Comparison of ENCODE assay signal across 7 cellular contexts in the genomic region with DNA sequence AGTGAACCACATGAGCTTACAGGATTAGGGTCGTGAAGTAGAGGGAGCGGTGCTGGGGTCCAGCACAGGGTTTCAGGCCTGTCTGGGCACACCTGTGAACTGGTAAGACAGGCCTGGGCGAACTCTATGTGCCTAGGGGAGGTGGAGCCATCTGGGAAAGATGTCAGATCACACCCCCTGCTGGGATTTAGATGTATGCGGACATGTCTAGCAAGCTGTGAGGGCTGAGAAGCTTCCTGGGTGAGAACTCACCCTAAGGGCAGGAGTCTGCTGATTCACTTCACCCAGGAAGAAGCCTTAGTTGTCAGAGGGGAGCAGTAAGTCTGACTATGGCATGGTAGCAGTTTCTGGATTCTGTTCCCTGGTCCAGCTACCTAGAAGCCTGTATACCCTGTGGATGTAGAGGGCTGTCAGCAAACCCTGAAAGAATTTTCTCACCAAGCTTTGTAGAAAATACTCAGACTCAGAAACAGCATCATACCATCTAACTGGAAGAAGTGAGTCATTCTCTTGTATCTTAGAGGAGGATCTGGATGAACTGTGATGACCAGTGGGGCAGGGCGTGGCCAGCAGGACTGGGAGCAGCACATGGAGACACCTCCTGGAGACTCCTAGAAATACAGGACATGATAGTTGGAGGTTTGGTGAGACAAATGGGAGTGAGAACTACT. TPM values are rescaled to one million over a fixed set of nuclear protein-coding genes. Genes with fewer than 3 reads are reported as not detected.
DNase-seq lines count a peak whose midpoint lies in the region; ATAC-seq and TF ChIP-seq lines count a peak whose summit lies in the region.

No MANE protein-coding gene starts in this region.

- ATAC-seq in HG02571 (IDR thresholded peaks at IDR 0.05; ENCODE audit: unreplicated experiment): no peak

- H2AFZ ChIP-seq in neural progenitor cell (replicated peaks): no peak overlapping the region

- peak overlapping the region; percentile 92 to 96 for H3K27ac ChIP-seq in esophagus (ENCODE audit: low read depth in 2 of 2, low read length in 1 of 2)
- no peak overlapping the region for H3K27ac ChIP-seq in neural progenitor cell

- H3K27me3 Mint-ChIP-seq in neural progenitor cell (ENCODE audit: insufficient read depth, low read depth): no peaks in the 10 kb centered on the region
- peaks cover 0 to 2% (median 2%) of the 10 kb centered on the region in 3 donors for H3K27me3 Mint-ChIP-seq in immature natural killer cell (ENCODE audit: low read depth in 3 of 3)

- H3K36me3 Mint-ChIP-seq in neural progenitor cell: no peaks in the 10 kb centered on the region
- no peaks in the 10 kb centered on the region for H3K36me3 Mint-ChIP-seq in immature natural killer cell

- H3K9me3 Mint-ChIP-seq in neural progenitor cell: peaks cover 4% of the 10 kb centered on the region
- no peaks in the 10 kb centered on the region for H3K9me3 Mint-ChIP-seq in immature natural killer cell

- TF ChIP-seq CTCF in LNCAP (IDR thresholded peaks at IDR 0.05) (peak; percentile 48), neural progenitor cell (IDR thresholded peaks at IDR 0.05) (peak; percentile 24)

- DNase-seq in GM03348 (ENCODE audit: low spot score): peak; percentile 93
- peak; percentile 95 for DNase-seq in SK-MEL-5 (ENCODE audit: low read depth, low spot score)
- peak; percentile 23 for DNase-seq in neural progenitor cell (ENCODE audit: low spot score)
- no peak for DNase-seq in immature natural killer cell

- in situ Hi-C loops in SK-MEL-5 (cut with HindIII; ENCODE audit: low pct_unique_long_range_greater_than_20kb, low sequenced_read_pairs): no loop called here

- H3K27ac Mint-ChIP-seq in neural progenitor cell (peak overlapping the region; percentile 21), immature natural killer cell (no peak overlapping the region)

- H3K27me3 ChIP-seq in esophagus (ENCODE audit: control insufficient read depth in 1 of 2, insufficient read depth in 2 of 2, low read length in 2 of 2): no peaks in the 10 kb centered on the region
- H3K27me3 ChIP-seq in neural progenitor cell: no peaks in the 10 kb centered on the region

- H3F3A ChIP-seq in neural progenitor cell (ENCODE audit: low read depth): no peaks in the 10 kb centered on the region

- no peak overlapping the region for H3K4me2 ChIP-seq in neural progenitor cell

- no peak overlapping the region for H3K9ac ChIP-seq in neural progenitor cell

- H3K4me3 ChIP-seq in esophagus (ENCODE audit: low read depth in 1 of 2, low read length in 2 of 2) (no peak overlapping the region), neural progenitor cell (no peak overlapping the region)

- H3K36me3 ChIP-seq in esophagus (ENCODE audit: control insufficient read depth in 2 of 2, insufficient read depth in 2 of 2, low read length in 1 of 2): no peaks in the 10 kb centered on the region
- H3K36me3 ChIP-seq in neural progenitor cell: no peaks in the 10 kb centered on the region

- no peaks in the 10 kb centered on the region for H4K20me1 ChIP-seq in neural progenitor cell (ENCODE audit: low read depth)

- no peaks in the 10 kb centered on the region for H3K4me1 ChIP-seq in esophagus (ENCODE audit: control insufficient read depth in 2 of 2, insufficient read depth in 2 of 2, low read length in 1 of 2)
- H3K4me1 ChIP-seq in neural progenitor cell: no peaks in the 10 kb centered on the region

- H3K4me3 Mint-ChIP-seq in neural progenitor cell (no peak overlapping the region), immature natural killer cell (no peak overlapping the region)

- no peaks in the 10 kb centered on the region for H3K9me3 ChIP-seq in esophagus (ENCODE audit: control insufficient read depth in 2 of 2, insufficient read depth in 1 of 2, low read depth in 1 of 2, low read length in 1 of 2)
- H3K9me3 ChIP-seq in neural progenitor cell (ENCODE audit: low read depth): no peaks in the 10 kb centered on the region

- H3K79me2 ChIP-seq in neural progenitor cell (ENCODE audit: low read depth): no peaks in the 10 kb centered on the region

- H3K4me1 Mint-ChIP-seq in neural progenitor cell (peaks cover 6% of the 10 kb centered on the region), immature natural killer cell (no peaks in the 10 kb centered on the region)

- 48 to 62% methylated on average over 5 of the region's 5 CpGs for WGBS in esophagus, 2 donors

RNA-seq across cellular contexts. Expression of a gene that starts 11.2 kb away (rescaled TPM):
- total RNA-seq in SK-MEL-5 (2014; rRNA removed; shearing (Covaris generic)): 199 and 203 TPM in 2 replicates
- 185 and 209 TPM in 2 replicates for polyA plus RNA-seq in SK-MEL-5 (2015; cell fraction: cytosol; rRNA removed)
- polyA plus RNA-seq in SK-MEL-5 (2015; cell fraction: nucleus; rRNA removed): 192 and 207 TPM in 2 replicates
- polyA plus RNA-seq in esophagus (10 to 100 TPM; 35.5 to 69.0 TPM), immature natural killer cell (1 to 10 TPM in 1 of 3 donors, under 1 TPM in 1, not detected in 1; 0.50 to 2.1 TPM)
- total RNA-seq in neural progenitor cell (ENCODE audit: low replicate concordance): 63.0 and 63.5 TPM in 2 replicates

Comparison
In these comparisons a context has a peak if more than half of its experiments do, and no peak if none do; other contexts are left out.
1. DNase-seq: peak in GM03348 (single experiment), SK-MEL-5 (single experiment) and neural progenitor cell (single experiment); none in immature natural killer cell (0 of 3).